In genomic region chr3:142962520-142963265, GRCh38 we compare ENCODE assay signal across 1 cellular context.
TF ChIP-seq lines count a peak whose summit lies in the region.

No MANE protein-coding gene starts in this region.

TF ChIP-seq in HepG2, 621 proteins besides CTCF, POLR2A, EP300 and RAD21 (continued from another document):
- TF ChIP-seq ZNF318 (CRISPR knock-in tag; IDR thresholded peaks at IDR 0.05) (no peak), ZNF597 (CRISPR knock-in tag; IDR thresholded peaks at IDR 0.05) (no peak), MTA3 (CRISPR knock-in tag; IDR thresholded peaks at IDR 0.05) (no peak), RFX5 (IDR thresholded peaks at IDR 0.05; ENCODE audit: low read depth, low read length) (no peak), ZSCAN9 (CRISPR knock-in tag; IDR thresholded peaks at IDR 0.05; ENCODE audit: borderline replicate concordance) (no peak), ZNF121 (CRISPR knock-in tag; IDR thresholded peaks at IDR 0.05) (no peak), ZNF484 (CRISPR knock-in tag; IDR thresholded peaks at IDR 0.05; ENCODE audit: borderline replicate concordance, low read depth) (no peak), CREB1 (IDR thresholded peaks at IDR 0.05) (no peak), CREB1 (CRISPR knock-in tag; IDR thresholded peaks at IDR 0.05) (no peak), SALL1 (CRISPR knock-in tag; IDR thresholded peaks at IDR 0.05) (peak; percentile 81), KLF6 (CRISPR knock-in tag; IDR thresholded peaks at IDR 0.05) (0 out of 2 replicates have a peak, but pooled peaks have one; percentile 32), XRCC5 (optimal IDR thresholded peaks at IDR 0.05; ENCODE audit: low read length) (no peak), FOXA1 (IDR thresholded peaks at IDR 0.05) (no peak), FOXA1 (CRISPR knock-in tag; IDR thresholded peaks at IDR 0.05) (no peak), MED13 (CRISPR knock-in tag; IDR thresholded peaks at IDR 0.05) (no peak), ARHGAP35 (CRISPR knock-in tag; IDR thresholded peaks at IDR 0.05; ENCODE audit: borderline replicate concordance) (peak; percentile 96), ARNT2 (CRISPR knock-in tag; IDR thresholded peaks at IDR 0.05; ENCODE audit: low read depth) (peak; percentile 69; the same call in 1 of the 2 replicates), THAP7 (CRISPR knock-in tag; IDR thresholded peaks at IDR 0.05) (no peak), NRL (CRISPR knock-in tag; IDR thresholded peaks at IDR 0.05; ENCODE audit: borderline replicate concordance) (peak; percentile 91), ZNF589 (CRISPR knock-in tag; conservative IDR thresholded peaks at IDR 0.05) (peak; percentile 41; the same call in 1 of the 2 replicates), MNT (IDR thresholded peaks at IDR 0.05) (no peak), SAFB2 (CRISPR knock-in tag; IDR thresholded peaks at IDR 0.05; ENCODE audit: borderline replicate concordance, low read depth) (0 out of 2 replicates have a peak, but pooled peaks have one; percentile 60), NCOA1 (CRISPR knock-in tag; IDR thresholded peaks at IDR 0.05) (no peak), DNMT1 (CRISPR knock-in tag; IDR thresholded peaks at IDR 0.05) (peak; percentile 25), ZNF274 (CRISPR knock-in tag; IDR thresholded peaks at IDR 0.05) (peak; percentile 79; the same call in 1 of the 2 replicates), CEBPG (CRISPR knock-in tag; IDR thresholded peaks at IDR 0.05) (no peak), POGK (CRISPR knock-in tag; conservative IDR thresholded peaks at IDR 0.05) (peak; percentile 81), CBX5 (CRISPR knock-in tag; IDR thresholded peaks at IDR 0.05; ENCODE audit: borderline replicate concordance) (no peak)
TF ChIP-seq in HepG2: peak in this region for 148.
